ENCODE assay signal across 9 cellular contexts in the genomic region with DNA sequence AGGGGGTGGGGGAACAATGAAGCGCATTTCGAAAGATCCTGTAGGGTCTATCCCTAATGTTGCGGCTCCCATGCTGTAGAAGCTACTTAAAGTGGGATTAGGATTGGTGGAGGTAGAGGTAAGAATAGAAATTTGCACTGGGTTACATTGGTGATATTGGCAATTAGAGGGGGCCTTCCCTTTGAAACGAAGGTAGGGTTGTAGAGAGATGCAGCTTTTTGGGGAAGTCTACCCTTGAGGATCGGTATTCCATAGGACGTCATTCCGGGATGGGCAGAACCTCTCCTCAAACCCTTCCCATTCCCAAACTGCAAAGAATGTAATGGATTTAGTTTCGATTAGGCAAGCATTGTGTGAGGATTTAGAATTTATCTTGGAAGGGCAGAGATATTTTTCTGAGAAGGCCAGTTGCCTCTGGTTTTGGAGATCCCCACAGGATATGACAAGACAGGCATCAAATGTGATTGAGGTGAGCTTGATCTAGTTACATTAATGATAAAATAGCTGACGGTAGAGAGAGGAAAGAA. TPM values are rescaled to one million over a fixed set of nuclear protein-coding genes. Genes with fewer than 3 reads are reported as not detected.
DNase-seq lines count a peak whose midpoint lies in the region; ATAC-seq and TF ChIP-seq lines count a peak whose summit lies in the region.
"Had no signal": no experiment of that assay in that cellular context is flagged by ENCODE, and none has a peak within 500 bp of the region (broad histone marks: within the 10 kb centered on the region; RNA-seq: fewer than 3 reads in every experiment).

No MANE protein-coding gene starts in this region.

- H3K36me3 Mint-ChIP-seq in activated T-cell treated with anti-CD3 and anti-CD28 coated beads, Interleukin-2, amount 50 U/mL, for 4 hours (ENCODE audit: insufficient read depth): peaks cover 97% of the 10 kb centered on the region
- H3K36me3 Mint-ChIP-seq in T-helper 2 cell treated with Interferon-gamma antibody and Interleukin-4, amounts not matched to agents 5 μg/mL and 100 μg/mL, for 36 hours (ENCODE audit: low read depth): peaks cover 100% of the 10 kb centered on the region
- H3K36me3 Mint-ChIP-seq in stimulated activated naive B cell treated with anti-CD40 and anti-IgM and Interleukin-4, amounts not matched to agents 10 μg/mL and 1 μg/mL and 100 μg/mL, for 72 hours: peaks cover 99 to 100% of the 10 kb centered on the region in 2 donors

- H3K4me1 Mint-ChIP-seq in activated T-cell treated with anti-CD3 and anti-CD28 coated beads, Interleukin-2, amount 50 U/mL, for 4 hours (ENCODE audit: low read depth): peaks cover 67% of the 10 kb centered on the region
- peaks cover 64% of the 10 kb centered on the region for H3K4me1 Mint-ChIP-seq in T-helper 2 cell treated with Interferon-gamma antibody and Interleukin-4, amounts not matched to agents 5 μg/mL and 100 μg/mL, for 36 hours (ENCODE audit: low read depth)
- H3K4me1 Mint-ChIP-seq in stimulated activated naive B cell treated with anti-CD40 and anti-IgM and Interleukin-4, amounts not matched to agents 10 μg/mL and 1 μg/mL and 100 μg/mL, for 72 hours: peaks cover 70 to 85% of the 10 kb centered on the region in 2 donors

- peak; percentile 2 for ATAC-seq in activated T-cell treated with anti-CD3 and anti-CD28 coated beads, Interleukin-2, amount 50 U/mL, for 4 hours
- ATAC-seq in stimulated activated naive B cell treated with anti-CD40 and anti-IgM and Interleukin-4, amounts not matched to agents 10 μg/mL and 1 μg/mL and 100 μg/mL, for 72 hours (replicated peaks): no peak
- no peak for ATAC-seq in GM18511 (IDR thresholded peaks at IDR 0.05; ENCODE audit: unreplicated experiment)

- H3K4me3 Mint-ChIP-seq in activated T-cell treated with anti-CD3 and anti-CD28 coated beads, Interleukin-2, amount 50 U/mL, for 4 hours: peak overlapping the region; percentile 99
- peak overlapping the region; percentile 99 for H3K4me3 Mint-ChIP-seq in T-helper 2 cell treated with Interferon-gamma antibody and Interleukin-4, amounts not matched to agents 5 μg/mL and 100 μg/mL, for 36 hours
- H3K4me3 Mint-ChIP-seq in stimulated activated naive B cell treated with anti-CD40 and anti-IgM and Interleukin-4, amounts not matched to agents 10 μg/mL and 1 μg/mL and 100 μg/mL, for 72 hours: peak overlapping the region; percentile 92 to 95

- no peaks in the 10 kb centered on the region for H3K27me3 Mint-ChIP-seq in activated T-cell treated with anti-CD3 and anti-CD28 coated beads, Interleukin-2, amount 50 U/mL, for 4 hours (ENCODE audit: low read depth)
- H3K27me3 Mint-ChIP-seq in T-helper 2 cell treated with Interferon-gamma antibody and Interleukin-4, amounts not matched to agents 5 μg/mL and 100 μg/mL, for 36 hours (ENCODE audit: low read depth): no peaks in the 10 kb centered on the region
- peaks cover 0 to 4% of the 10 kb centered on the region in 2 donors for H3K27me3 Mint-ChIP-seq in stimulated activated naive B cell treated with anti-CD40 and anti-IgM and Interleukin-4, amounts not matched to agents 10 μg/mL and 1 μg/mL and 100 μg/mL, for 72 hours

- peak overlapping the region; percentile 100 for H3K4me3 ChIP-seq in fibroblast of mammary gland (ENCODE audit: control insufficient read depth, low read depth, low read length)
- H3K4me3 ChIP-seq: right atrium auricular region had no signal

- no peak for DNase-seq in activated T-cell treated with anti-CD3 and anti-CD28 coated beads, Interleukin-2, amount 50 U/mL, for 4 hours
- DNase-seq in activated T-cell treated with anti-CD3 and anti-CD28 coated beads for 4 hours (no peak), fibroblast of mammary gland (ENCODE audit: low read depth) (no peak), NK-92 (lab: John Stamatoyannopoulos, UW; ENCODE audit: unreplicated experiment) (no peak), kidney glomerular epithelial cell (lab: John Stamatoyannopoulos, UW) (no peak)
- DNase-seq in T-helper 2 cell treated with Interferon-gamma antibody and Interleukin-4, amounts not matched to agents 5 μg/mL and 100 μg/mL, for 36 hours (ENCODE audit: low spot score): no peak
- DNase-seq in stimulated activated naive B cell treated with anti-CD40 and anti-IgM and Interleukin-4, amounts not matched to agents 10 μg/mL and 1 μg/mL and 100 μg/mL, for 72 hours: no peak

- peaks cover 41% of the 10 kb centered on the region for H3K9me3 Mint-ChIP-seq in activated T-cell treated with anti-CD3 and anti-CD28 coated beads, Interleukin-2, amount 50 U/mL, for 4 hours
- peaks cover 75% of the 10 kb centered on the region for H3K9me3 Mint-ChIP-seq in T-helper 2 cell treated with Interferon-gamma antibody and Interleukin-4, amounts not matched to agents 5 μg/mL and 100 μg/mL, for 36 hours
- peaks cover 47 to 58% of the 10 kb centered on the region in 2 donors for H3K9me3 Mint-ChIP-seq in stimulated activated naive B cell treated with anti-CD40 and anti-IgM and Interleukin-4, amounts not matched to agents 10 μg/mL and 1 μg/mL and 100 μg/mL, for 72 hours

- no peak for TF ChIP-seq CTCF in fibroblast of mammary gland (conservative IDR thresholded peaks at IDR 0.05; ENCODE audit: control insufficient read depth, insufficient read depth, low read depth, low read length)

- H3K27ac Mint-ChIP-seq in T-helper 2 cell treated with Interferon-gamma antibody and Interleukin-4, amounts not matched to agents 5 μg/mL and 100 μg/mL, for 36 hours: peak overlapping the region; percentile 64
- peak overlapping the region; percentile 99 for H3K27ac Mint-ChIP-seq in stimulated activated naive B cell treated with anti-CD40 and anti-IgM and Interleukin-4, amounts not matched to agents 10 μg/mL and 1 μg/mL and 100 μg/mL, for 72 hours

RNA-seq across cellular contexts. Expression of a gene that starts 5.4 kb away (rescaled TPM):
- 10 to 100 TPM; 52.5 to 69.2 (median 56.4) TPM for total RNA-seq in activated T-cell treated with anti-CD3 and anti-CD28 coated beads, Interleukin-2, amount 50 U/mL, for 4 hours

Comparison
In these comparisons a context has a peak if more than half of its experiments do, and no peak if none do; other contexts are left out.
1. ATAC-seq: peak in activated T-cell treated with anti-CD3 and anti-CD28 coated beads, Interleukin-2, amount 50 U/mL, for 4 hours (2 of 2); none in stimulated activated naive B cell treated with anti-CD40 and anti-IgM and Interleukin-4, amounts not matched to agents 10 μg/mL and 1 μg/mL and 100 μg/mL, for 72 hours (0 of 2) and GM18511 (single experiment).
2. Peak in every context shown above with its lines, with median percentiles within 50 percentile points of each other: H3K4me3 Mint-ChIP-seq.